Comparison of ENCODE assay signal across 7 cellular contexts in the genomic region with DNA sequence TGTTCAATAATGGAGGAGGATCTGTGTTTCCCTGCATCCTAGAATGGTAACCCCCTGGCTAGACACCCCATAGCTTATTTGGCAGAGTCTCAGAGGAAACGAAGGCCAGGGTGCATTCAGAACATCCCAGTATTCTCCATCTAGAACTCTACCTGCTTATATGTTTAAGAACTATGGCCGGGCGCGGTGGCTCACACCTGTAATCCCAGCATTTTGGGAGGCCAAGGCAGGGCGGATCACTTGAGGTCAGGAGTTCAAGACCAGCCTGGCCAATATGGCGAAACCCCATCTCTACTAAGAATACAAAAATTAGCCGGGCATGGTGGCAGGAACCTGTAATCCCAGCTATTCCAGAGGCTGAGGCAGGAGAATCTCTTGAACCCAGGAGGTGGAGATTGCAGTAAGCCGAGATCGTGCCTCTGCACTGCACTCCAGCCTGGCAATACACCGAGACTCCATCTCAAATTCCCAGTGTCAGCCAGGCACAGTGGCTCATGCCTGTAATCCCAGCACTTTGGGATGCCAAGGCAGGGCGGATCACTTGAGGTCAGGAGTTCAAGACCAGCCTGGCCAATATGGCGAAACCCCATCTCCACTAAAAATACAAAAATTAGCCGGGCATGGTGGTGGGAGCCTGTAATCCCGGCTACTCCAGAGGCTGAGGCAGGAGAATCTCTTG. TPM values are rescaled to one million over a fixed set of nuclear protein-coding genes. Genes with fewer than 3 reads are reported as not detected.
"Had no signal": no experiment of that assay in that cellular context is flagged by ENCODE, and none has a peak within 500 bp of the region (broad histone marks: within the 10 kb centered on the region; RNA-seq: fewer than 3 reads in every experiment).

No MANE protein-coding gene starts in this region.

RNA-seq across cellular contexts. Expression of a gene that starts 15.4 kb away (rescaled TPM):
- total RNA-seq: naive thymus-derived CD8-positive, alpha-beta T cell had no signal
- polyA plus RNA-seq: naive thymus-derived CD8-positive, alpha-beta T cell had no signal

RNA-seq across cellular contexts. Expression of a gene that starts 30.8 kb away (rescaled TPM):
- total RNA-seq: left ventricle myocardium inferior; lower leg skin; lung microvascular endothelial cell; mesenteric fat pad; naive thymus-derived CD8-positive, alpha-beta T cell; omental fat pad had no signal
- polyA plus RNA-seq: keratinocyte; naive thymus-derived CD8-positive, alpha-beta T cell had no signal
